12 cellular contexts compared by ENCODE assay signal in genomic region chr2:112272669-112273068, GRCh38.
"Had no signal": no experiment of that assay in that cellular context is flagged by ENCODE, and none has a peak within 500 bp of the region (broad histone marks: within the 10 kb centered on the region; RNA-seq: fewer than 3 reads in every experiment).

No MANE protein-coding gene starts in this region.

- DNase-seq: activated CD4-positive, alpha-beta memory T cell treated with anti-CD3 and anti-CD28 coated beads, Interleukin-2, amount 10 ng/mL, durations not matched to agents 7 days and 5 days; activated naive CD4-positive, alpha-beta T cell treated with anti-CD3 and anti-CD28 coated beads, Interleukin-2, amount 10 ng/mL, durations not matched to agents 7 days and 5 days; amniotic stem cell; body of pancreas; cerebellar nuclear complex; lower lobe of right lung; naive thymus-derived CD4-positive, alpha-beta T cell; ovary; stimulated activated CD4-positive, alpha-beta T cell treated with anti-CD3 and anti-CD28 coated beads, Interleukin-4, amount 100 ng/mL, for 24 hours; stimulated activated naive CD8-positive, alpha-beta T cell treated with anti-CD3 and anti-CD28 coated beads, Interleukin-15, amount 100 ng/mL, for 72 hours; testis had no signal

- H3K27me3 ChIP-seq: body of pancreas, ovary, testis had no signal

- H3K27me3 Mint-ChIP-seq: activated CD4-positive, alpha-beta memory T cell treated with anti-CD3 and anti-CD28 coated beads, Interleukin-2, amount 10 ng/mL, durations not matched to agents 7 days and 5 days; dendritic cell treated with granulocyte-macrophage colony-stimulating factor and Interleukin-4, amounts not matched to agents 40 ng/mL and 50 ng/mL, for 4 days; stimulated activated naive CD8-positive, alpha-beta T cell treated with anti-CD3 and anti-CD28 coated beads, Interleukin-15, amount 100 ng/mL, for 72 hours had no signal

- H3K4me1 Mint-ChIP-seq: stimulated activated naive CD8-positive, alpha-beta T cell treated with anti-CD3 and anti-CD28 coated beads, Interleukin-15, amount 100 ng/mL, for 72 hours had no signal

- H3K4me3 Mint-ChIP-seq: activated CD4-positive, alpha-beta memory T cell treated with anti-CD3 and anti-CD28 coated beads, Interleukin-2, amount 10 ng/mL, durations not matched to agents 7 days and 5 days; activated naive CD4-positive, alpha-beta T cell treated with anti-CD3 and anti-CD28 coated beads, Interleukin-2, amount 10 ng/mL, durations not matched to agents 7 days and 5 days; dendritic cell treated with granulocyte-macrophage colony-stimulating factor and Interleukin-4, amounts not matched to agents 40 ng/mL and 50 ng/mL, for 4 days; stimulated activated naive CD8-positive, alpha-beta T cell treated with anti-CD3 and anti-CD28 coated beads, Interleukin-15, amount 100 ng/mL, for 72 hours had no signal

- H3K27ac ChIP-seq: body of pancreas, lower lobe of right lung, ovary, testis had no signal

- H3K36me3 ChIP-seq: lower lobe of right lung, ovary had no signal

- H3K27ac Mint-ChIP-seq: dendritic cell treated with granulocyte-macrophage colony-stimulating factor and Interleukin-4, amounts not matched to agents 40 ng/mL and 50 ng/mL, for 4 days; stimulated activated naive CD8-positive, alpha-beta T cell treated with anti-CD3 and anti-CD28 coated beads, Interleukin-15, amount 100 ng/mL, for 72 hours had no signal

- H3K4me3 ChIP-seq: body of pancreas, lower lobe of right lung, ovary, testis had no signal

- ATAC-seq: body of pancreas; lower lobe of right lung; naive thymus-derived CD4-positive, alpha-beta T cell; stimulated activated naive CD8-positive, alpha-beta T cell treated with anti-CD3 and anti-CD28 coated beads, Interleukin-15, amount 100 ng/mL, for 72 hours had no signal

- H3K9me3 ChIP-seq: body of pancreas, lower lobe of right lung, ovary, testis had no signal
